ENCODE assay signal across 2 cellular contexts in the genomic region with DNA sequence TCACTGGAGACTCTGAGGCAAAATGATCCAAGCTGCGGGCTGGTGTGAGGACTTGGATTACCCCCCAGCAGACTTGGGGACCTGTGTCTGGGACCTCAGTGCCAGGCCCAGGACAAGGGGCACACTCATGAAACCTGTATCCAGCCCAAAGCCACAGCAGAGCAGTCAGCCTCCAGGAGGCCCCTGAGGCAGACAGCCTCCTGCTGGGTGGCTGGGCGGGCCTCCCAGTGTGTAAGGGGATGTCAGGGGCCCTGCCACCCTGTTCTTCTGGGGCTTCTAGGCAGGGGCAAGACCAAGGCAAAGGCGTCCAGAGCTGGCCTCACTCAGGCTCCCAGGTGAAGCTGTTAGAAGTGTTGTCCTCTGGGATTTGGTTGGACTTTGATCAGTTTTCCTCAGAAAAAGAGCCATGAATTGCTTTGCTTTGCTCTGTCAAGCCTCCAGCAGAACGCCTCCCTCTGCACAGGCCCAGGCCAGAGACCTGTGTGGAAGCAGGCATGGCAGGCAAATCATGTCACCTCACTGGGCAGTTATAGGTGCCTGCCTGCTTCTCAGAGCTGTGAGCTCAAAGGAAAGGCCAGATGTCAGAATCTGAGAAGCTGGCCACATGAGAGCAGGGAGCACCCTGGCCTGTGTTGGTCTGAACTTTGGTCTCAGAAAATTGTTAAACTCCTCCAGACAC.
TF ChIP-seq lines count a peak whose summit lies in the region.

No MANE protein-coding gene starts in this region.

TF ChIP-seq in HCT116, 20 proteins besides CTCF, POLR2A, EP300 and RAD21:
- TF ChIP-seq ZFX (IDR thresholded peaks at IDR 0.05) = no peak
- TF ChIP-seq JUND (IDR thresholded peaks at IDR 0.05) = no peak
- TF ChIP-seq SIN3A (IDR thresholded peaks at IDR 0.05; ENCODE audit: low read depth) = no peak
- no peak for TF ChIP-seq SRF (IDR thresholded peaks at IDR 0.05; ENCODE audit: low read depth)
- TF ChIP-seq POLR2AphosphoS5 (IDR thresholded peaks at IDR 0.05; ENCODE audit: low read depth, low read length) = no peak
- TF ChIP-seq YY1 (IDR thresholded peaks at IDR 0.05; ENCODE audit: extremely low read depth, insufficient replicate concordance, low read depth, low read length) = no peak
- TF ChIP-seq EGR1 (IDR thresholded peaks at IDR 0.05; ENCODE audit: low read depth) = no peak
- TF ChIP-seq, protein P1, sequence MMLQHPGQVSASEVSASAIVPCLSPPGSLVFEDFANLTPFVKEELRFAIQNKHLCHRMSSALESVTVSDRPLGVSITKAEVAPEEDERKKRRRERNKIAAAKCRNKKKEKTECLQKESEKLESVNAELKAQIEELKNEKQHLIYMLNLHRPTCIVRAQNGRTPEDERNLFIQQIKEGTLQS (IDR thresholded peaks at IDR 0.05) = no peak
- no peak for TF ChIP-seq EZH2phosphoT487 (IDR thresholded peaks at IDR 0.05; ENCODE audit: borderline replicate concordance)
- TF ChIP-seq SP1 (IDR thresholded peaks at IDR 0.05; ENCODE audit: low read depth) = no peak

TF ChIP-seq in HepG2, 621 proteins besides CTCF, POLR2A, EP300 and RAD21 (continues in another document):
- TF ChIP-seq, protein P2, sequence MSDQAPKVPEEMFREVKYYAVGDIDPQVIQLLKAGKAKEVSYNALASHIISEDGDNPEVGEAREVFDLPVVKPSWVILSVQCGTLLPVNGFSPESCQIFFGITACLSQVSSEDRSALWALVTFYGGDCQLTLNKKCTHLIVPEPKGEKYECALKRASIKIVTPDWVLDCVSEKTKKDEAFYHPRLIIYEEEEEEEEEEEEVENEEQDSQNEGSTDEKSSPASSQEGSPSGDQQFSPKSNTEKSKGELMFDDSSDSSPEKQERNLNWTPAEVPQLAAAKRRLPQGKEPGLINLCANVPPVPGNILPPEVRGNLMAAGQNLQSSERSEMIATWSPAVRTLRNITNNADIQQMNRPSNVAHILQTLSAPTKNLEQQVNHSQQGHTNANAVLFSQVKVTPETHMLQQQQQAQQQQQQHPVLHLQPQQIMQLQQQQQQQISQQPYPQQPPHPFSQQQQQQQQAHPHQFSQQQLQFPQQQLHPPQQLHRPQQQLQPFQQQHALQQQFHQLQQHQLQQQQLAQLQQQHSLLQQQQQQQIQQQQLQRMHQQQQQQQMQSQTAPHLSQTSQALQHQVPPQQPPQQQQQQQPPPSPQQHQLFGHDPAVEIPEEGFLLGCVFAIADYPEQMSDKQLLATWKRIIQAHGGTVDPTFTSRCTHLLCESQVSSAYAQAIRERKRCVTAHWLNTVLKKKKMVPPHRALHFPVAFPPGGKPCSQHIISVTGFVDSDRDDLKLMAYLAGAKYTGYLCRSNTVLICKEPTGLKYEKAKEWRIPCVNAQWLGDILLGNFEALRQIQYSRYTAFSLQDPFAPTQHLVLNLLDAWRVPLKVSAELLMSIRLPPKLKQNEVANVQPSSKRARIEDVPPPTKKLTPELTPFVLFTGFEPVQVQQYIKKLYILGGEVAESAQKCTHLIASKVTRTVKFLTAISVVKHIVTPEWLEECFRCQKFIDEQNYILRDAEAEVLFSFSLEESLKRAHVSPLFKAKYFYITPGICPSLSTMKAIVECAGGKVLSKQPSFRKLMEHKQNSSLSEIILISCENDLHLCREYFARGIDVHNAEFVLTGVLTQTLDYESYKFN (CRISPR knock-in tag; conservative IDR thresholded peaks at IDR 0.05) = peak; percentile 57
- TF ChIP-seq, protein P3, sequence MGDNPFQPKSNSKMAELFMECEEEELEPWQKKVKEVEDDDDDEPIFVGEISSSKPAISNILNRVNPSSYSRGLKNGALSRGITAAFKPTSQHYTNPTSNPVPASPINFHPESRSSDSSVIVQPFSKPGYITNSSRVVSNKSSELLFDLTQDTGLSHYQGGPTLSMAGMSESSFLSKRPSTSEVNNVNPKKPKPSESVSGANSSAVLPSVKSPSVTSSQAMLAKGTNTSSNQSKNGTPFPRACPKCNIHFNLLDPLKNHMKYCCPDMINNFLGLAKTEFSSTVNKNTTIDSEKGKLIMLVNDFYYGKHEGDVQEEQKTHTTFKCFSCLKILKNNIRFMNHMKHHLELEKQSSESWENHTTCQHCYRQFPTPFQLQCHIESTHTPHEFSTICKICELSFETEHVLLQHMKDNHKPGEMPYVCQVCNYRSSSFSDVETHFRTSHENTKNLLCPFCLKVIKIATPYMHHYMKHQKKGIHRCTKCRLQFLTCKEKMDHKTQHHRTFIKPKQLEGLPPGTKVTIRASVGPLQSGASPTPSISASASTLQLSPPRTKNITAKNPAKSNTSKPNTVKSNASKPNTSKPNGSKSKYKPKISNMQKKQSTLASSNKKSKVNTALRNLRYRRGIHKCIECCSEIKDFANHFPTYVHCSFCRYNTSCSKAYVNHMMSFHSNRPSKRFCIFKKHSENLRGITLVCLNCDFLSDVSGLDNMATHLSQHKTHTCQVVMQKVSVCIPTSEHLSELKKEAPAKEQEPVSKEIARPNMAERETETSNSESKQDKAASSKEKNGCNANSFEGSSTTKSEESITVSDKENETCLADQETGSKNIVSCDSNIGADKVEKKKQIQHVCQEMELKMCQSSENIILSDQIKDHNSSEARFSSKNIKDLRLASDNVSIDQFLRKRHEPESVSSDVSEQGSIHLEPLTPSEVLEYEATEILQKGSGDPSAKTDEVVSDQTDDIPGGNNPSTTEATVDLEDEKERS (CRISPR knock-in tag; IDR thresholded peaks at IDR 0.05) = no peak
- TF ChIP-seq ZNF350 (CRISPR knock-in tag; IDR thresholded peaks at IDR 0.05; ENCODE audit: borderline replicate concordance, low read depth) (0 out of 2 replicates have a peak, but pooled peaks have one; percentile 32), ZNF724P (CRISPR knock-in tag; IDR thresholded peaks at IDR 0.05; ENCODE audit: borderline replicate concordance) (no peak), GFI1 (CRISPR knock-in tag; IDR thresholded peaks at IDR 0.05; ENCODE audit: borderline replicate concordance) (peak; percentile 91), GABPB1 (CRISPR knock-in tag; IDR thresholded peaks at IDR 0.05) (no peak), PHF21A (CRISPR knock-in tag; IDR thresholded peaks at IDR 0.05) (peak; percentile 91), TBX2 (CRISPR knock-in tag; IDR thresholded peaks at IDR 0.05; ENCODE audit: borderline replicate concordance) (peak; percentile 65; the same call in 1 of the 2 replicates), TGIF2 (CRISPR knock-in tag; IDR thresholded peaks at IDR 0.05) (no peak), RCOR2 (CRISPR knock-in tag; IDR thresholded peaks at IDR 0.05) (0 out of 2 replicates have a peak, but pooled peaks have one; percentile 22), ZNF253 (CRISPR knock-in tag; IDR thresholded peaks at IDR 0.05; ENCODE audit: borderline replicate concordance) (no peak), CREM (IDR thresholded peaks at IDR 0.05) (no peak), CREM (CRISPR knock-in tag; IDR thresholded peaks at IDR 0.05) (no peak), SIX4 (CRISPR knock-in tag; IDR thresholded peaks at IDR 0.05) (0 out of 2 replicates have a peak, but pooled peaks have one; percentile 12), CBX5 (CRISPR knock-in tag; IDR thresholded peaks at IDR 0.05; ENCODE audit: borderline replicate concordance) (no peak), ATM (IDR thresholded peaks at IDR 0.05; ENCODE audit: borderline replicate concordance) (no peak), ZNF230 (CRISPR knock-in tag; IDR thresholded peaks at IDR 0.05) (no peak), CHCHD3 (CRISPR knock-in tag; IDR thresholded peaks at IDR 0.05) (no peak), PATZ1 (CRISPR knock-in tag; IDR thresholded peaks at IDR 0.05) (no peak), ZNF292 (CRISPR knock-in tag; IDR thresholded peaks at IDR 0.05; ENCODE audit: borderline replicate concordance, low read depth) (peak; percentile 71; the same call in 1 of the 2 replicates), SAP130 (CRISPR knock-in tag; IDR thresholded peaks at IDR 0.05; ENCODE audit: low read depth) (peak; percentile 41; the same call in 1 of the 2 replicates), ZBTB25 (CRISPR knock-in tag; IDR thresholded peaks at IDR 0.05) (no peak), RNF2 (conservative IDR thresholded peaks at IDR 0.05; ENCODE audit: low read depth) (no peak), XRCC5 (optimal IDR thresholded peaks at IDR 0.05; ENCODE audit: low read length) (peak; percentile 63), ZC3H13 (CRISPR knock-in tag; IDR thresholded peaks at IDR 0.05) (no peak), MTF1 (CRISPR knock-in tag; IDR thresholded peaks at IDR 0.05) (no peak), GATAD2A (CRISPR knock-in tag; IDR thresholded peaks at IDR 0.05) (no peak; the same call in 1 of the 2 replicates), ZMYM3 (CRISPR knock-in tag; IDR thresholded peaks at IDR 0.05) (peak; percentile 10; the same call in 1 of the 2 replicates), U2AF2 (IDR thresholded peaks at IDR 0.05; ENCODE audit: low read depth, low read length) (no peak), THAP7 (CRISPR knock-in tag; IDR thresholded peaks at IDR 0.05) (no peak), HNF4A (CRISPR knock-in tag; IDR thresholded peaks at IDR 0.05) (peak; percentile 89), ZNF468 (CRISPR knock-in tag; IDR thresholded peaks at IDR 0.05) (no peak), ZNF256 (CRISPR knock-in tag; conservative IDR thresholded peaks at IDR 0.05) (no peak), KAT8 (CRISPR knock-in tag; IDR thresholded peaks at IDR 0.05) (0 out of 2 replicates have a peak, but pooled peaks have one; percentile 17), HES4 (CRISPR knock-in tag; IDR thresholded peaks at IDR 0.05; ENCODE audit: borderline replicate concordance) (no peak), AGO2 (optimal IDR thresholded peaks at IDR 0.05; ENCODE audit: low read depth, low read length) (no peak), KDM4B (CRISPR knock-in tag; IDR thresholded peaks at IDR 0.05) (no peak)
- TF ChIP-seq, protein P4, sequence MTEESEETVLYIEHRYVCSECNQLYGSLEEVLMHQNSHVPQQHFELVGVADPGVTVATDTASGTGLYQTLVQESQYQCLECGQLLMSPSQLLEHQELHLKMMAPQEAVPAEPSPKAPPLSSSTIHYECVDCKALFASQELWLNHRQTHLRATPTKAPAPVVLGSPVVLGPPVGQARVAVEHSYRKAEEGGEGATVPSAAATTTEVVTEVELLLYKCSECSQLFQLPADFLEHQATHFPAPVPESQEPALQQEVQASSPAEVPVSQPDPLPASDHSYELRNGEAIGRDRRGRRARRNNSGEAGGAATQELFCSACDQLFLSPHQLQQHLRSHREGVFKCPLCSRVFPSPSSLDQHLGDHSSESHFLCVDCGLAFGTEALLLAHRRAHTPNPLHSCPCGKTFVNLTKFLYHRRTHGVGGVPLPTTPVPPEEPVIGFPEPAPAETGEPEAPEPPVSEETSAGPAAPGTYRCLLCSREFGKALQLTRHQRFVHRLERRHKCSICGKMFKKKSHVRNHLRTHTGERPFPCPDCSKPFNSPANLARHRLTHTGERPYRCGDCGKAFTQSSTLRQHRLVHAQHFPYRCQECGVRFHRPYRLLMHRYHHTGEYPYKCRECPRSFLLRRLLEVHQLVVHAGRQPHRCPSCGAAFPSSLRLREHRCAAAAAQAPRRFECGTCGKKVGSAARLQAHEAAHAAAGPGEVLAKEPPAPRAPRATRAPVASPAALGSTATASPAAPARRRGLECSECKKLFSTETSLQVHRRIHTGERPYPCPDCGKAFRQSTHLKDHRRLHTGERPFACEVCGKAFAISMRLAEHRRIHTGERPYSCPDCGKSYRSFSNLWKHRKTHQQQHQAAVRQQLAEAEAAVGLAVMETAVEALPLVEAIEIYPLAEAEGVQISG (CRISPR knock-in tag; IDR thresholded peaks at IDR 0.05) = no peak
- TF ChIP-seq, protein P5, sequence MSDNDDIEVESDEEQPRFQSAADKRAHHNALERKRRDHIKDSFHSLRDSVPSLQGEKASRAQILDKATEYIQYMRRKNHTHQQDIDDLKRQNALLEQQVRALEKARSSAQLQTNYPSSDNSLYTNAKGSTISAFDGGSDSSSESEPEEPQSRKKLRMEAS (IDR thresholded peaks at IDR 0.05) = peak; percentile 11; the same call in 1 of the 2 replicates
- TF ChIP-seq, protein P6, sequence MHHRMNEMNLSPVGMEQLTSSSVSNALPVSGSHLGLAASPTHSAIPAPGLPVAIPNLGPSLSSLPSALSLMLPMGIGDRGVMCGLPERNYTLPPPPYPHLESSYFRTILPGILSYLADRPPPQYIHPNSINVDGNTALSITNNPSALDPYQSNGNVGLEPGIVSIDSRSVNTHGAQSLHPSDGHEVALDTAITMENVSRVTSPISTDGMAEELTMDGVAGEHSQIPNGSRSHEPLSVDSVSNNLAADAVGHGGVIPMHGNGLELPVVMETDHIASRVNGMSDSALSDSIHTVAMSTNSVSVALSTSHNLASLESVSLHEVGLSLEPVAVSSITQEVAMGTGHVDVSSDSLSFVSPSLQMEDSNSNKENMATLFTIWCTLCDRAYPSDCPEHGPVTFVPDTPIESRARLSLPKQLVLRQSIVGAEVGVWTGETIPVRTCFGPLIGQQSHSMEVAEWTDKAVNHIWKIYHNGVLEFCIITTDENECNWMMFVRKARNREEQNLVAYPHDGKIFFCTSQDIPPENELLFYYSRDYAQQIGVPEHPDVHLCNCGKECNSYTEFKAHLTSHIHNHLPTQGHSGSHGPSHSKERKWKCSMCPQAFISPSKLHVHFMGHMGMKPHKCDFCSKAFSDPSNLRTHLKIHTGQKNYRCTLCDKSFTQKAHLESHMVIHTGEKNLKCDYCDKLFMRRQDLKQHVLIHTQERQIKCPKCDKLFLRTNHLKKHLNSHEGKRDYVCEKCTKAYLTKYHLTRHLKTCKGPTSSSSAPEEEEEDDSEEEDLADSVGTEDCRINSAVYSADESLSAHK (CRISPR knock-in tag; IDR thresholded peaks at IDR 0.05; ENCODE audit: borderline replicate concordance) = no peak
